ENCODE assay signal across 12 cellular contexts in genomic region chr18:24189007-24189528, GRCh38. TPM values are rescaled to one million over a fixed set of nuclear protein-coding genes. Genes with fewer than 3 reads are reported as not detected.
DNase-seq lines count a peak whose midpoint lies in the region; ATAC-seq, FAIRE-seq and TF ChIP-seq lines count a peak whose summit lies in the region.
"Had no signal": no experiment of that assay in that cellular context is flagged by ENCODE, and none has a peak within 500 bp of the region (broad histone marks: within the 10 kb centered on the region; RNA-seq: fewer than 3 reads in every experiment).

No MANE protein-coding gene starts in this region.

- peaks cover 4% of the 10 kb centered on the region for H3K27me3 Mint-ChIP-seq in activated CD4-positive, alpha-beta memory T cell treated with anti-CD3 and anti-CD28 coated beads for 36 hours

- H3K36me3 Mint-ChIP-seq in activated CD4-positive, alpha-beta memory T cell treated with anti-CD3 and anti-CD28 coated beads for 36 hours: no peaks in the 10 kb centered on the region
- H3K36me3 Mint-ChIP-seq: natural killer cell had no signal

- H3K9me3 ChIP-seq in esophagus muscularis mucosa: no peaks in the 10 kb centered on the region

- H3K9me3 Mint-ChIP-seq in activated CD4-positive, alpha-beta memory T cell treated with anti-CD3 and anti-CD28 coated beads for 36 hours: no peaks in the 10 kb centered on the region
- H3K9me3 Mint-ChIP-seq: activated naive CD4-positive, alpha-beta T cell treated with anti-CD3 and anti-CD28 coated beads for 36 hours; natural killer cell had no signal

- H3K27ac Mint-ChIP-seq in activated CD4-positive, alpha-beta memory T cell treated with anti-CD3 and anti-CD28 coated beads for 36 hours: no peak overlapping the region
- H3K27ac Mint-ChIP-seq: activated naive CD4-positive, alpha-beta T cell treated with anti-CD3 and anti-CD28 coated beads for 36 hours; natural killer cell had no signal

- ATAC-seq in GM19452 (IDR thresholded peaks at IDR 0.05; ENCODE audit: unreplicated experiment) (peak; percentile 67), HG03064 (IDR thresholded peaks at IDR 0.05; ENCODE audit: low read depth, unreplicated experiment) (peak; percentile 89)
- ATAC-seq: natural killer cell had no signal

- peaks cover 12 to 40% (median 20%) of the 10 kb centered on the region in 4 donors for H3K4me1 ChIP-seq in esophagus muscularis mucosa

- intact Hi-C loops in activated CD4-positive, alpha-beta memory T cell treated with anti-CD3 and anti-CD28 coated beads for 36 hours (cut with micrococcal nuclease): no loop called here
- intact Hi-C loops in esophagus muscularis mucosa (cut with DNase I): no loop called here

- H3K27ac ChIP-seq in esophagus muscularis mucosa (replicated peaks in 1 of 4): peak overlapping the region in 1 of 4 donors; percentile 69
- H3K27ac ChIP-seq: epithelial cell of prostate had no signal

- POLR2A ChIA-PET in activated CD4-positive, alpha-beta memory T cell treated with anti-CD3 and anti-CD28 coated beads for 36 hours (lab: Charles Lee): interaction anchor here (0.6 kb wide), 1 partner anchor 12 kb away, joined by 3 read pairs; no protein-coding TSS in a partner anchor

- H3K4me3 Mint-ChIP-seq in activated CD4-positive, alpha-beta memory T cell treated with anti-CD3 and anti-CD28 coated beads for 36 hours: no peak overlapping the region
- H3K4me3 Mint-ChIP-seq: activated naive CD4-positive, alpha-beta T cell treated with anti-CD3 and anti-CD28 coated beads for 36 hours; natural killer cell had no signal

- H3K4me1 Mint-ChIP-seq in activated CD4-positive, alpha-beta memory T cell treated with anti-CD3 and anti-CD28 coated beads for 36 hours (ENCODE audit: low read depth): no peaks in the 10 kb centered on the region
- H3K4me1 Mint-ChIP-seq: natural killer cell had no signal

- TF ChIP-seq EP300 in esophagus muscularis mucosa (IDR thresholded peaks at IDR 0.05): no peak

- CTCF ChIA-PET in activated CD4-positive, alpha-beta memory T cell treated with anti-CD3 and anti-CD28 coated beads for 36 hours (lab: Charles Lee): interaction anchor here (1.4 to 2.3 kb wide), 2 partner anchors 13 to 300 kb away, joined by 4 to 15 read pairs; no protein-coding TSS in a partner anchor

- DNase-seq in Caki2 (ENCODE audit: low read depth): peak; percentile 8
- DNase-seq in fibroblast of gingiva (ENCODE audit: low read depth): peak; percentile 36
- no peak for DNase-seq in H54 (ENCODE audit: insufficient read length, low spot score)
- DNase-seq in NCI-H146 treated with DMSO at 0.1 percent for 48 hours (lab: John Stamatoyannopoulos, UW; ENCODE audit: unreplicated experiment): no peak
- no peak for DNase-seq in activated CD4-positive, alpha-beta memory T cell treated with anti-CD3 and anti-CD28 coated beads for 36 hours
- DNase-seq in esophagus muscularis mucosa (ENCODE audit: extremely low spot score): no peak
- DNase-seq: activated naive CD4-positive, alpha-beta T cell treated with anti-CD3 and anti-CD28 coated beads for 36 hours; natural killer cell; NCI-H1048 had no signal

- in situ Hi-C loops in Caki2 (cut with HindIII; ENCODE audit: low pct_unique_long_range_greater_than_20kb, low sequenced_read_pairs): no loop called here

- H3K27me3 ChIP-seq in esophagus muscularis mucosa: no peaks in the 10 kb centered on the region

- peaks cover 0 to 11% (median 4%) of the 10 kb centered on the region in 4 donors for H3K36me3 ChIP-seq in esophagus muscularis mucosa

- 79% methylated on average over 6 of the region's 6 CpGs for WGBS in esophagus muscularis mucosa

- no peak overlapping the region for H3K4me3 ChIP-seq in esophagus muscularis mucosa

- TF ChIP-seq POLR2A in H54 (IDR thresholded peaks at IDR 0.05; ENCODE audit: low read depth, low read length): no peak
- TF ChIP-seq POLR2A in esophagus muscularis mucosa (IDR thresholded peaks at IDR 0.05; ENCODE audit: low read depth): no peak

- FAIRE-seq in H54 (lab: Jason Lieb, UNC): no peak

- no peak for TF ChIP-seq CTCF in esophagus muscularis mucosa (IDR thresholded peaks at IDR 0.05)

RNA-seq across cellular contexts. Expression of gene CABYR, which starts 50.2 kb away (rescaled TPM):
- 12.3 and 39.6 TPM in 2 replicates for total RNA-seq in Caki2 (2014; rRNA removed; shearing (Covaris generic); ENCODE audit: low replicate concordance)
- 1 to 10 TPM in 1 of 2 experiments, under 1 TPM in 1; 1.00 to 1.4 TPM for total RNA-seq in activated CD4-positive, alpha-beta memory T cell treated with anti-CD3 and anti-CD28 coated beads for 36 hours
- total RNA-seq in esophagus muscularis mucosa: 1 to 10 TPM; 1.3 to 3.3 (median 2.5) TPM

Comparison
In these comparisons a context has a peak if more than half of its experiments do, and no peak if none do; other contexts are left out.
1. DNase-seq: peak in Caki2 (single experiment) and fibroblast of gingiva (single experiment); none in H54 (single experiment), NCI-H146 treated with DMSO at 0.1 percent for 48 hours (single experiment), activated CD4-positive, alpha-beta memory T cell treated with anti-CD3 and anti-CD28 coated beads for 36 hours (single experiment) and esophagus muscularis mucosa (single experiment).